8 cellular contexts compared by ENCODE assay signal in genomic region chr6:46491789-46492547, GRCh38. TPM values are rescaled to one million over a fixed set of nuclear protein-coding genes. Genes with fewer than 3 reads are reported as not detected.
DNase-seq lines count a peak whose midpoint lies in the region; ATAC-seq and TF ChIP-seq lines count a peak whose summit lies in the region.

No MANE protein-coding gene starts in this region.

- no peaks in the 10 kb centered on the region for H3K9me3 Mint-ChIP-seq in memory B cell

- H3K4me1 ChIP-seq in testis = no peaks in the 10 kb centered on the region

- H3K4me3 ChIP-seq in AG04450 (ENCODE audit: low read depth, low read length) (peak overlapping the region; percentile 36), testis (peak overlapping the region; percentile 69 to 83)

- WGBS in testis, 2 donors = 7 to 16% methylated on average over 9 to 21 of the region's 21 CpGs

- H3K4me1 Mint-ChIP-seq in memory B cell = peaks cover 6% of the 10 kb centered on the region

- no peak for TF ChIP-seq POLR2A in testis (IDR thresholded peaks at IDR 0.05)

- DNase-seq in AG04450 (ENCODE audit: low read depth, low spot score) (no peak), SW480 (ENCODE audit: low spot score) (peak; percentile 72), epidermal melanocyte (ENCODE audit: insufficient read length, low spot score) (peak; percentile 31), memory B cell (ENCODE audit: low spot score in 2 of 2) (peak; percentile 21 to 31), testis (peak; percentile 69)
- DNase-seq in stimulated activated naive CD4-positive, alpha-beta T cell (lab: John Stamatoyannopoulos, UW) = no peak

- POLR2A ChIA-PET in AG04450 (lab: Yijun Ruan, JAX) = no interaction called here

- peak; percentile 43; the same call in 1 of the 2 replicates for TF ChIP-seq CTCF in AG04450 (IDR thresholded peaks at IDR 0.05; ENCODE audit: low read depth, low read length)
- TF ChIP-seq CTCF in GM12873 (IDR thresholded peaks at IDR 0.05; ENCODE audit: insufficient read depth, low read depth, low read length, missing control alignments) = peak; percentile 40
- TF ChIP-seq CTCF in testis (IDR thresholded peaks at IDR 0.05) = peak; percentile 32 to 66 (median 38)

- peak; percentile 52 for ATAC-seq in HG03442 (IDR thresholded peaks at IDR 0.05; ENCODE audit: unreplicated experiment)
- ATAC-seq in memory B cell (ENCODE audit: low read depth) = peak; percentile 74

- intact Hi-C loops in testis (cut with DNase I; ENCODE audit: low total_unique reads) = no loop called here

- peaks cover 28% of the 10 kb centered on the region for H3K27me3 Mint-ChIP-seq in memory B cell

- H3K9me3 ChIP-seq in AG04450 (ENCODE audit: control insufficient read depth, insufficient read depth, low read length) (no peaks in the 10 kb centered on the region; the same call in 1 of the 2 replicates), testis (no peaks in the 10 kb centered on the region)

- CTCF ChIA-PET in AG04450 (lab: Charles Lee) = no interaction called here

- H3K4me3 Mint-ChIP-seq in memory B cell = peak overlapping the region; percentile 87

- H3K27me3 ChIP-seq in AG04450 (ENCODE audit: control insufficient read depth, insufficient read depth, low read length) (peaks cover 24% of the 10 kb centered on the region), testis (no peaks in the 10 kb centered on the region)

- H3K36me3 ChIP-seq in testis (ENCODE audit: low read depth, missing control alignments) = no peaks in the 10 kb centered on the region

- H3K36me3 Mint-ChIP-seq in memory B cell = no peaks in the 10 kb centered on the region

- H3K27ac Mint-ChIP-seq in memory B cell = no peak overlapping the region

- H3K27ac ChIP-seq in AG04450 (ENCODE audit: low read depth, low read length) = no peak overlapping the region
- H3K27ac ChIP-seq in testis = peak overlapping the region; percentile 80 to 85

RNA-seq across cellular contexts. Expression of gene RCAN2, which starts 0.7 kb away (rescaled TPM):
- polyA plus RNA-seq in AG04450 (2011; rRNA removed) (0.11 TPM in 2 replicates), testis (ENCODE audit: insufficient read depth, low read depth, low replicate concordance) (17.4 TPM)
- polyA minus RNA-seq in AG04450 (2011; rRNA and poly(A)+ RNA removed) = 0.05 and 0.22 TPM in 2 replicates
- total RNA-seq in testis = 1 to 10 TPM; 6.3 to 7.1 TPM

Comparison
In these comparisons a context has a peak if more than half of its experiments do, and no peak if none do; other contexts are left out.
1. DNase-seq: peak in SW480 (single experiment), epidermal melanocyte (single experiment), memory B cell (2 of 2) and testis (single experiment); none in AG04450 (single experiment) and stimulated activated naive CD4-positive, alpha-beta T cell (0 of 6).
2. RNA of gene RCAN2, which starts 0.7 kb away (polyA plus RNA-seq): 17.4 TPM in testis (single experiment); 0.11 TPM in AG04450; every median in the first group is over 10 times any median in the second.
3. Peak in every context shown above with its lines, with median percentiles within 50 percentile points of each other: CTCF ChIP-seq.